In the genomic region with DNA sequence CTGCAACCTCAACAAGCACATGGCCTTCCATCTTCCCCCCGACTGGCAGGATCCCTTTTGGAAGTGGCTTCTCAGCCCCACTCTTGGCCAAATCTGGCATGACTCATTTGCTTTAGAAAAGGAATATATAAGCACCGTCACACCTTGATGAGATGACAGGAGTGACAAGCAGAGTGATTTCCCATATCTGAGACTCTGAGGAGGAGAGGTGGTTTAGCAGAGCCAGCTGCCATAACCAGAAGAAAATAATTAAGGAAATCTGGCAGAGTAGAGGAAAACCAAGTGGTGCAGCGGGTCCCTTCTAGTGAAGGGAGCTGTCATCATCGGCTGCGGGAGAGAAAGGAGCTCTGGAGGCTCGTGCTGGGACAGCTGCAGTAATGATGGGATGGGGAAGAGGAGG, we compare ENCODE assay signal across 24 cellular contexts. TPM values are rescaled to one million over a fixed set of nuclear protein-coding genes. Genes with fewer than 3 reads are reported as not detected.
"Had no signal": no experiment of that assay in that cellular context is flagged by ENCODE, and none has a peak within 500 bp of the region (broad histone marks: within the 10 kb centered on the region; RNA-seq: fewer than 3 reads in every experiment).

No MANE protein-coding gene starts in this region.

- H3K9me3 ChIP-seq: neutrophil, pancreas, prostate gland, right lobe of liver, sigmoid colon, stomach, thoracic aorta, thyroid gland, tibial nerve, upper lobe of left lung, vagina had no signal

- H3K4me3 ChIP-seq: pancreas, prostate gland, right lobe of liver, sigmoid colon, stomach, thoracic aorta, thyroid gland, tibial nerve, upper lobe of left lung, vagina had no signal

- H3K27ac ChIP-seq: neutrophil, pancreas, prostate gland, right lobe of liver, sigmoid colon, stomach, thoracic aorta, thyroid gland, tibial nerve, upper lobe of left lung, vagina had no signal

- ATAC-seq: naive thymus-derived CD8-positive, alpha-beta T cell; pancreas; right cardiac atrium; right lobe of liver; stimulated activated effector memory CD8-positive, alpha-beta T cell treated with anti-CD3 and anti-CD28 coated beads, Interleukin-12 subunit alpha, Interleukin-12 subunit beta, amount 100 ng/mL, for 72 hours; stimulated activated naive B cell treated with anti-CD40 and anti-IgM and Interleukin-4, amounts not matched to agents 10 μg/mL and 1 μg/mL and 100 μg/mL, for 72 hours had no signal

- H3K36me3 ChIP-seq: neutrophil, pancreas, prostate gland, right lobe of liver, sigmoid colon, stomach, thoracic aorta, thyroid gland, tibial nerve, upper lobe of left lung, vagina had no signal

- H3K4me1 ChIP-seq: pancreas, prostate gland, right lobe of liver, thyroid gland, tibial nerve, vagina had no signal

- H3K27me3 ChIP-seq: pancreas, right lobe of liver, thyroid gland, upper lobe of left lung, vagina had no signal

- DNase-seq: naive B cell; nucleus accumbens; right cardiac atrium; right lobe of liver; sigmoid colon; small intestine; stimulated activated CD4-positive, alpha-beta T cell treated with anti-CD3 and anti-CD28 coated beads, Interleukin-15, amount 100 ng/mL, for 24 hours; stimulated activated CD4-positive, alpha-beta T cell treated with anti-CD3 and anti-CD28 coated beads, Interleukin-2, amount 100 ng/mL, for 24 hours; stimulated activated CD4-positive, alpha-beta T cell treated with anti-CD3 and anti-CD28 coated beads, Interleukin-2, amount 100 ng/mL, for 48 hours; stimulated activated CD4-positive, alpha-beta T cell treated with anti-CD3 and anti-CD28 coated beads, Interleukin-4, amount 100 ng/mL, for 24 hours; stimulated activated naive B cell treated with anti-CD40 and anti-IgM and Interleukin-4, amounts not matched to agents 10 μg/mL and 1 μg/mL and 100 μg/mL, for 72 hours; stimulated activated naive CD4-positive, alpha-beta T cell treated with Interleukin-2 at 50 U/mL for 16 hours; stomach; thyroid gland; trophoblast cell; upper lobe of left lung had no signal

RNA-seq across cellular contexts. Expression of gene KCTD15, which starts 27.5 kb away (rescaled TPM):
- polyA plus RNA-seq: naive thymus-derived CD8-positive, alpha-beta T cell had no signal
